Comparison of ENCODE assay signal across 10 cellular contexts in the genomic region with DNA sequence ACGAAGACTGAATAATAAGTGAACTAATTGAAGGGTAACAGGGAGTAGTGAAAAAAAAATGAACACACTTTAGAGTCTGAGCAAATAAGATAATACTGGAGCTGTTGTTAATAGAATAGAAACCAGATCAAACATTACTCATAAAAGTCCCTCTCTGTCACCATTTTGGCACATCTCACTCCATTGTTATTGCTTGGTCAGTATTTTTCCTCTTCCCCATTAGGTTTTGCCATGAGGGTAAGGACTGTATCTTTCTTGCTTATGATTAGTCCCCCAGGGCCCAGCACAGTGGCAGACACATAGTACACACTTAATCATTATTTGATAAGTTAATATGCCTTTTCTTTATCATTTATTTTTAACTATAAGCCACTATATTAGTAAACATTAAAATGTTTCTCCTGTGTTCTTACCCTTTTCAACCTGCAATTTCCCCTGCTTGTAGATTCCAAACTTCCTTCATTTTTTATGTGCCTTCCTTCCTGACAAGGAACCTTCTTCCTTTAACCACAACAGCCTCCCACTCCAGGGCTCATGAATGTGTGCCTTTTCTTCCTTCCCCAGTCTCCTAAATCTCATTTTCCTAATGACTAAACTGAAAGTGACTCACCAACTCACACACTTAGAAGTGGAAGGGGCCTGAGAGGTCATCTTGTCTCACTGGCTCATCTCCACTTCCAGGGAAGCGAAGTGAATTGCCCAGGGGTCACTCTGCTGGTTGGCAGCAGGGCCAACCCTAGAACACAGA.
DNase-seq lines count a peak whose midpoint lies in the region; ATAC-seq and TF ChIP-seq lines count a peak whose summit lies in the region.
"Had no signal": no experiment of that assay in that cellular context is flagged by ENCODE, and none has a peak within 500 bp of the region (broad histone marks: within the 10 kb centered on the region; RNA-seq: fewer than 3 reads in every experiment).

No MANE protein-coding gene starts in this region.

- no peak for TF ChIP-seq CTCF in AG09309 (IDR thresholded peaks at IDR 0.05; ENCODE audit: control insufficient read depth, insufficient read depth, low read depth, low read length, missing control alignments)
- no peak for TF ChIP-seq CTCF in brain (conservative IDR thresholded peaks at IDR 0.05)

- intact Hi-C loops in left colon (cut with DNase I, micrococcal nuclease), result no loop called here

- H3K4me3 ChIP-seq in AG09309 (ENCODE audit: control insufficient read depth, low read depth, low read length), result no peak overlapping the region

- peak; percentile 30 for ATAC-seq in left lobe of liver
- ATAC-seq in left colon, result no peak
- no peak for ATAC-seq in GM18502 (IDR thresholded peaks at IDR 0.05; ENCODE audit: poor library complexity, unreplicated experiment)
- ATAC-seq: naive thymus-derived CD4-positive, alpha-beta T cell had no signal

- H3K27me3 Mint-ChIP-seq in brain, result no peaks in the 10 kb centered on the region
- H3K27me3 Mint-ChIP-seq: naive thymus-derived CD4-positive, alpha-beta T cell had no signal

- DNase-seq in AG09309 (ENCODE audit: low read depth) (peak; percentile 8), HPDE6-E6E7 (ENCODE audit: extremely low spot score) (peak; percentile 80), left lobe of liver (ENCODE audit: low spot score) (no peak), left colon (no peak), NCI-H82 (lab: John Stamatoyannopoulos, UW) (no peak), NAMALWA (ENCODE audit: low spot score) (no peak)
- DNase-seq: effector memory CD4-positive, alpha-beta T cell; naive thymus-derived CD4-positive, alpha-beta T cell had no signal

- H3K4me1 Mint-ChIP-seq in brain, result peaks cover 5% of the 10 kb centered on the region
- H3K4me1 Mint-ChIP-seq: naive thymus-derived CD4-positive, alpha-beta T cell had no signal

- peaks cover 20% of the 10 kb centered on the region for H3K36me3 Mint-ChIP-seq in brain

- peak overlapping the region in 3 of 5 experiments; percentile 22 to 63 (median 61) for H3K27ac Mint-ChIP-seq in brain

- no peak overlapping the region for H3K4me3 Mint-ChIP-seq in brain
- H3K4me3 Mint-ChIP-seq: naive thymus-derived CD4-positive, alpha-beta T cell had no signal

- H3K9me3 Mint-ChIP-seq in brain, result no peaks in the 10 kb centered on the region
- H3K9me3 Mint-ChIP-seq: naive thymus-derived CD4-positive, alpha-beta T cell had no signal

Comparison
In these comparisons a context has a peak if more than half of its experiments do, and no peak if none do; other contexts are left out.
1. DNase-seq: peak in AG09309 (single experiment) and HPDE6-E6E7 (single experiment); none in left lobe of liver (single experiment), left colon (0 of 2), NCI-H82 (single experiment) and NAMALWA (single experiment).